Comparison of ENCODE assay signal across 19 cellular contexts in genomic region chrX:121858867-121859647, GRCh38.
"Had no signal": no experiment of that assay in that cellular context is flagged by ENCODE, and none has a peak within 500 bp of the region (broad histone marks: within the 10 kb centered on the region; RNA-seq: fewer than 3 reads in every experiment).

No MANE protein-coding gene starts in this region.

- DNase-seq: activated CD4-positive, alpha-beta T cell treated with anti-CD3 and anti-CD28 coated beads for 48 hours; activated CD4-positive, alpha-beta T cell treated with anti-CD3 and anti-CD28 coated beads, Interleukin-2, amount 50 U/mL, for 4 hours; activated CD4-positive, CD25-positive, alpha-beta regulatory T cell treated with anti-CD3 and anti-CD28 coated beads, Interleukin-2, amount 50 U/mL, for 72 hours; activated CD8-positive, alpha-beta memory T cell treated with anti-CD3 and anti-CD28 coated beads, Interleukin-2, amount 50 U/mL, for 48 hours; activated CD8-positive, alpha-beta T cell treated with anti-CD3 and anti-CD28 coated beads, Interleukin-2, amount 10 ng/mL, durations not matched to agents 7 days and 5 days; activated effector memory CD4-positive, alpha-beta T cell treated with Interleukin-2 at 50 U/mL for 16 hours; activated naive CD4-positive, alpha-beta T cell treated with Interleukin-2 at 50 U/mL for 16 hours; activated T-cell treated with anti-CD3 and anti-CD28 coated beads, Interleukin-2, amount 50 U/mL, for 1 hour; amygdala; cerebellar nuclear complex; NCI-H1092; NCI-H1930; NCI-H446; NCI-H524; NCI-H774; Peyer's patch; T-helper 17 cell; T-helper 9 cell had no signal

- ATAC-seq: activated CD8-positive, alpha-beta T cell treated with anti-CD3 and anti-CD28 coated beads, Interleukin-2, amount 10 ng/mL, durations not matched to agents 7 days and 5 days; T-helper 17 cell; WTC11 had no signal
